ENCODE assay signal across 9 cellular contexts in the genomic region with DNA sequence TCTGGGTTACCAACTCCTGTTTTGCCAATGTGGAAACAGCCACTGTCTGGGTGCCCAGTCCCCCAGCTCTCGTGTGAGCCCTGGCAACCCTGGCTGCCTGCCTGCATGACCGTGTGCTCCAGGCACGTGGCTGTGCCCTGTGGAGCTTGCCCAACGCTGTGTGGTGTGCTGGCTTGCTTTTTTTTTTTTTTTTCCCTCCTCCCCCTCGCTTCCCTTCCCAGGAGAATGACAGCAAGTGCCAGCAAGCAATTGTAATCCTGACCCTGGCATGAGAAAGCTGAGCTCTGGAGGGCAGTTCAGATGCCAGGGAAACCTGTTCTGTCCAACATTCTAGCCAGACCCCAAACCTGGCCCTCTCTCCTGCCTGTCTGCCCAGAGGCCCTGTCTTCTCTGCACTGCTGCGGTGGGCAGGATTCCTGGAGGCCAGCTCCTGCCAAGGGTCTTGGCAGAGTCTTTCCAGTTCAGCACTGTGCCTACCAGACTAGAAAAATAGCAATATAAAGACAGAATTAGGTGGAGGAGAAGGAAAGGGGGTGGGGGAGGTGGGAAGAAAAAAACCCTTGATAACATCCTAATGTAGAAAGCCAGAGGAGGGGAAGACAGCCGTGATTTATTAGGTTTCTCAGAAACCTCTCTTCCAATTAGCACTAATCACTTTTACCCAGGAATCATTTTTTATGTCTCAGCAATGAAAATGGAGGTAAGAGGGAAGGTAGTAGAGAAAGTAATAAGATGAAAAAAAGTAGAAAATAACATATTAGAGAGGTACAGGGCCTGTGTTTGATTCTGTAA. TPM values are rescaled to one million over a fixed set of nuclear protein-coding genes. Genes with fewer than 3 reads are reported as not detected.
DNase-seq lines count a peak whose midpoint lies in the region; ATAC-seq and TF ChIP-seq lines count a peak whose summit lies in the region.
"Had no signal": no experiment of that assay in that cellular context is flagged by ENCODE, and none has a peak within 500 bp of the region (broad histone marks: within the 10 kb centered on the region; RNA-seq: fewer than 3 reads in every experiment).

No MANE protein-coding gene starts in this region.

- H3K4me1 ChIP-seq in foreskin keratinocyte (peaks cover 3% of the 10 kb centered on the region), smooth muscle cell (ENCODE audit: low read depth) (no peaks in the 10 kb centered on the region)

- no peaks in the 10 kb centered on the region for H4K20me1 ChIP-seq in smooth muscle cell (ENCODE audit: low read depth)

- no peak for TF ChIP-seq CTCF in foreskin keratinocyte (conservative IDR thresholded peaks at IDR 0.05)
- TF ChIP-seq CTCF in smooth muscle cell (IDR thresholded peaks at IDR 0.05; ENCODE audit: borderline replicate concordance, insufficient read depth, poor library complexity, severe bottlenecking) = no peak

- H3K27me3 ChIP-seq in foreskin keratinocyte (peaks cover 35% of the 10 kb centered on the region), smooth muscle cell (ENCODE audit: low read depth) (peaks cover 17% of the 10 kb centered on the region)

- H3K27ac ChIP-seq in foreskin keratinocyte = no peak overlapping the region
- H3K27ac ChIP-seq in smooth muscle cell (ENCODE audit: low read depth) = no peak overlapping the region
- H3K27ac ChIP-seq: WERI-Rb-1 had no signal

- H3F3A ChIP-seq in smooth muscle cell (ENCODE audit: low read depth) = no peaks in the 10 kb centered on the region

- ATAC-seq in foreskin keratinocyte = peak; percentile 47

- H3K36me3 ChIP-seq in smooth muscle cell (ENCODE audit: low read depth) = no peaks in the 10 kb centered on the region
- H3K36me3 ChIP-seq: WERI-Rb-1 had no signal

- 69% methylated on average over 7 of the region's 7 CpGs for WGBS in smooth muscle cell (ENCODE audit: low lambda C conversion rate)

- no peaks in the 10 kb centered on the region for H3K79me2 ChIP-seq in smooth muscle cell (ENCODE audit: low read depth)

- no peaks in the 10 kb centered on the region for H3K9me3 ChIP-seq in smooth muscle cell (replicated peaks; ENCODE audit: low read depth)

- H3K9ac ChIP-seq in smooth muscle cell (ENCODE audit: low read depth) = no peak overlapping the region

- H3K4me3 ChIP-seq in smooth muscle cell = no peak overlapping the region

- H2AFZ ChIP-seq in smooth muscle cell (ENCODE audit: low read depth) = no peak overlapping the region

- no peak overlapping the region for H3K4me2 ChIP-seq in smooth muscle cell

- DNase-seq in AG08395 (ENCODE audit: low spot score) = peak; percentile 44
- peak; percentile 60 for DNase-seq in SK-N-DZ (ENCODE audit: low spot score)
- DNase-seq in foreskin keratinocyte = peak in 1 of 2 donors; percentile 34
- peak; percentile 52 for DNase-seq in occipital lobe (lab: John Stamatoyannopoulos, UW)
- no peak for DNase-seq in HCEC 1CT
- DNase-seq in T1000 (lab: John Stamatoyannopoulos, UW) = no peak
- DNase-seq in hepatic stellate cell (ENCODE audit: low spot score) = no peak
- no peak for DNase-seq in smooth muscle cell (lab: John Stamatoyannopoulos, UW; ENCODE audit: unreplicated experiment)
- DNase-seq: WERI-Rb-1 had no signal

RNA-seq across cellular contexts. Expression of a gene that starts 9.0 kb away (rescaled TPM):
- 3.2 and 4.0 TPM in 2 replicates for polyA plus RNA-seq in SK-N-DZ (2014; cell fraction: cytosol; rRNA removed)
- 3.1 and 9.2 TPM in 2 replicates for polyA plus RNA-seq in SK-N-DZ (2014; cell fraction: nucleus; rRNA removed)
- total RNA-seq in foreskin keratinocyte (0.04 TPM in 1 of 2 replicates, not detected in the other), occipital lobe (15.1 TPM), smooth muscle cell (not detected in 2 replicates)
- polyA plus RNA-seq in foreskin keratinocyte (not detected in 2 replicates), smooth muscle cell (0.19 TPM in 1 of 2 replicates, not detected in the other)

Comparison
In these comparisons a context has a peak if more than half of its experiments do, and no peak if none do; other contexts are left out.
1. DNase-seq: peak in AG08395 (single experiment), SK-N-DZ (single experiment) and occipital lobe (single experiment); none in HCEC 1CT (single experiment), T1000 (single experiment), hepatic stellate cell (single experiment) and smooth muscle cell (single experiment).
2. RNA of a gene that starts 9.0 kb away (total RNA-seq): 15.1 TPM in occipital lobe (single experiment); 0.04 TPM in foreskin keratinocyte and not detected in smooth muscle cell; every median in the first group is over 10 times any median in the second.